8 cellular contexts compared by ENCODE assay signal in genomic region chrX:101390664-101391525, GRCh38. TPM values are rescaled to one million over a fixed set of nuclear protein-coding genes. Genes with fewer than 3 reads are reported as not detected.
DNase-seq lines count a peak whose midpoint lies in the region; ATAC-seq and TF ChIP-seq lines count a peak whose summit lies in the region.

Gene RPL36A, plus strand, starts transcription at chrX:101391011. Its CDS starts 33 bp downstream, at chrX:101391044.

- peak; percentile 65 for TF ChIP-seq CTCF in lower lobe of right lung (IDR thresholded peaks at IDR 0.05)

- H3K27me3 ChIP-seq in lower lobe of right lung (ENCODE audit: low read depth) = no peaks in the 10 kb centered on the region

- H3K27ac ChIP-seq in lower lobe of right lung = peak within 1 kb of the TSS; percentile 69

- DNase-seq in CD1c-positive myeloid dendritic cell (ENCODE audit: extremely low spot score) = peak; percentile 92
- DNase-seq in NCI-H748 treated with DMSO at 0.1 percent for 48 hours (lab: John Stamatoyannopoulos, UW) = peak; percentile 78
- DNase-seq in activated CD4-positive, alpha-beta T cell treated with anti-CD3 and anti-CD28 coated beads, Interleukin-2, amount 50 U/mL, for 4 hours = peak; percentile 76 to 77
- DNase-seq in ecto neural progenitor cell (ENCODE audit: low spot score) = peak; percentile 88
- DNase-seq in lower lobe of right lung = peak; percentile 91
- peak; percentile 56 to 81 (median 71) for DNase-seq in stimulated activated CD4-positive, alpha-beta T cell treated with anti-CD3 and anti-CD28 coated beads, TNF-alpha, amount 100 ng/mL, for 24 hours (ENCODE audit: low read depth in 3 of 3)

- peaks cover 23% of the 10 kb centered on the region for H3K36me3 ChIP-seq in lower lobe of right lung

- ATAC-seq in GM19395 (IDR thresholded peaks at IDR 0.05; ENCODE audit: unreplicated experiment) (peak; percentile 80), HG03565 (IDR thresholded peaks at IDR 0.05; ENCODE audit: unreplicated experiment) (peak; percentile 78), lower lobe of right lung (peak; percentile 98)

- no peaks in the 10 kb centered on the region for H3K4me1 ChIP-seq in lower lobe of right lung

- H3K9me3 ChIP-seq in lower lobe of right lung = no peaks in the 10 kb centered on the region

- H3K4me3 ChIP-seq in lower lobe of right lung = peak within 1 kb of the TSS; percentile 64

- intact Hi-C loops in lower lobe of right lung (cut with DNase I) = no loop called here

RNA-seq across cellular contexts. Expression of gene RPL36A, which starts in this region (rescaled TPM):
- 154 TPM for total RNA-seq in lower lobe of right lung

Comparison
In these comparisons a context has a peak if more than half of its experiments do, and no peak if none do; other contexts are left out.
1. Peak in every context shown above with its lines: DNase-seq, ATAC-seq, H3K4me3 ChIP-seq and H3K27ac ChIP-seq.